8 cellular contexts compared by ENCODE assay signal in the genomic region with DNA sequence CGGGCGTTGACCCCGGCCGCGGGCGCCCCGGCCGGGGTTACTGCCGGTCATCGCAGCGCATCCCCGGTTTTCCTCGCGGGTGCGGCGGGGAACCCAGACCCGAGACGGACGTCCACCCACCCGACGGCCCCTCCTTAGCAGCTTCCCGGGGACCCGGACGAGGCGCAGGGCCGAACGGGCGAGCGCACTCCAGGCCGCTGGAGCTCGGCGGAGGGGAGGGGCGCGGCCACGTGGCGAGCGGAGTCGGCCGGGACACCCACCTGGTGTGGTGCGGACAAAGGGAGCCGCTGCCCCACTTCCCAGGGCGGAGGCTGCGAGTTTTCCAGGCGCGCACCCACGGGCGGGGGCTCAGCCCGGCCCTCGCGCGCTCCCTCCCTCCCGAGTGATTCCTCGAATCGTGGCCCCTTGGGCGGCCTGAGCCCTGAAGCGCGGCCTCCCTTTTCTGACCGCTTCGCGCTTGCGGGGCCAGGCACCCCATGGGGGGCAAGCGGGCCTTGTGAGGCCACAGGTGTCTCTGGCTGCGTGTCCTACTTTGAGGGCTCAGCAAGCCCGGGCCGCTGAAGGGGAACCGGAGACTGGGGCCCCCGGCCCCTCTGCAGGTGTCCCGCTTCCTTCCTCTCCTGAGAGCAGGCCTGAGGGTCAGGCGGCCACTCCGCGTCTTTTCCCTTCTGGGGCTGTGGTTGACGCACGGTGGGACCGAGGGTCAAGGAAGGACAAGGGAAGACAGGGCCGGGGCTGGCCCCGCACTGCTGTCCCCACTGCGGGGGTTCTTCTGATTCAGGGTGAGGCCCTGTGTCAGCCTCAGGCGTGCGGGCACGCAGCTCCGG. TPM values are rescaled to one million over a fixed set of nuclear protein-coding genes. Genes with fewer than 3 reads are reported as not detected.
A peak's percentile ranks its signal among the peaks of the same experiment; 100 is the strongest.
DNase-seq lines count a peak whose midpoint lies in the region; ATAC-seq and TF ChIP-seq lines count a peak whose summit lies in the region.

No MANE protein-coding gene starts in this region.

- peaks cover 52% of the 10 kb centered on the region for H3K79me2 ChIP-seq in DND-41 (ENCODE audit: insufficient read depth, low read length)

- H3K4me3 ChIP-seq in DND-41 (ENCODE audit: low read depth in 1 of 2, low read length in 2 of 2) (peak overlapping the region; percentile 62 to 72; a peak in 3 of 4 replicates), iPS-18c (ENCODE audit: insufficient read depth, low read depth, low read length) (peak overlapping the region; percentile 70)

- POLR2A ChIA-PET in activated naive CD8-positive, alpha-beta T cell treated with anti-CD3 and anti-CD28 coated beads, Interleukin-2, amount 10 ng/mL, durations not matched to agents 7 days and 5 days (lab: Charles Lee): interaction anchor here (0.6 to 1.9 kb wide), 14 partner anchors 19 to 586 kb away, joined by 3 to 12 read pairs (median 4); a partner anchor contains a TSS

- H3K36me3 ChIP-seq in DND-41 (ENCODE audit: insufficient read depth, low read length): peaks cover 32% of the 10 kb centered on the region

- H3K9me3 ChIP-seq in DND-41 (ENCODE audit: insufficient read depth, low read length, severe bottlenecking) (no peaks in the 10 kb centered on the region), iPS-18c (ENCODE audit: control insufficient read depth, insufficient read depth, low read length) (peaks cover 2% of the 10 kb centered on the region)

- peaks cover 31% of the 10 kb centered on the region for H4K20me1 ChIP-seq in DND-41 (ENCODE audit: insufficient read depth, low read length)

- H3K36me3 Mint-ChIP-seq in IgD-negative memory B cell: no peaks in the 10 kb centered on the region
- no peaks in the 10 kb centered on the region for H3K36me3 Mint-ChIP-seq in activated naive CD8-positive, alpha-beta T cell treated with anti-CD3 and anti-CD28 coated beads, Interleukin-2, amount 10 ng/mL, durations not matched to agents 7 days and 5 days

- ATAC-seq in DND-41 (ENCODE audit: insufficient read depth, low read depth) (peak; percentile 15), GM21447 (IDR thresholded peaks at IDR 0.05; ENCODE audit: unreplicated experiment) (peak; percentile 4)
- ATAC-seq in activated naive CD8-positive, alpha-beta T cell treated with anti-CD3 and anti-CD28 coated beads, Interleukin-2, amount 10 ng/mL, durations not matched to agents 7 days and 5 days (ENCODE audit: low read depth): peak; percentile 3
- peak; percentile 13 for ATAC-seq in stimulated activated naive CD8-positive, alpha-beta T cell treated with anti-CD3 and anti-CD28 coated beads, Interleukin-15, amount 100 ng/mL, for 72 hours

- H3K27ac Mint-ChIP-seq in IgD-negative memory B cell: peak overlapping the region; percentile 89 to 92 (median 89)
- peak overlapping the region; percentile 84 for H3K27ac Mint-ChIP-seq in activated naive CD8-positive, alpha-beta T cell treated with anti-CD3 and anti-CD28 coated beads, Interleukin-2, amount 10 ng/mL, durations not matched to agents 7 days and 5 days
- peak overlapping the region; percentile 80 to 96 for H3K27ac Mint-ChIP-seq in stimulated activated naive CD8-positive, alpha-beta T cell treated with anti-CD3 and anti-CD28 coated beads, Interleukin-15, amount 100 ng/mL, for 72 hours

- peak overlapping the region; percentile 69 for H2AFZ ChIP-seq in DND-41 (ENCODE audit: low read depth, low read length)

- H3K4me3 Mint-ChIP-seq in IgD-negative memory B cell: peak overlapping the region; percentile 81 to 94 (median 86)
- H3K4me3 Mint-ChIP-seq in activated naive CD8-positive, alpha-beta T cell treated with anti-CD3 and anti-CD28 coated beads, Interleukin-2, amount 10 ng/mL, durations not matched to agents 7 days and 5 days: peak overlapping the region; percentile 87
- H3K4me3 Mint-ChIP-seq in stimulated activated naive CD8-positive, alpha-beta T cell treated with anti-CD3 and anti-CD28 coated beads, Interleukin-15, amount 100 ng/mL, for 72 hours: peak overlapping the region; percentile 84 to 93

- peak overlapping the region; percentile 88 for H3K4me2 ChIP-seq in DND-41 (ENCODE audit: insufficient read depth, low read length)

- no peaks in the 10 kb centered on the region for H3K27me3 Mint-ChIP-seq in IgD-negative memory B cell
- H3K27me3 Mint-ChIP-seq in activated naive CD8-positive, alpha-beta T cell treated with anti-CD3 and anti-CD28 coated beads, Interleukin-2, amount 10 ng/mL, durations not matched to agents 7 days and 5 days: no peaks in the 10 kb centered on the region
- no peaks in the 10 kb centered on the region for H3K27me3 Mint-ChIP-seq in stimulated activated naive CD8-positive, alpha-beta T cell treated with anti-CD3 and anti-CD28 coated beads, Interleukin-15, amount 100 ng/mL, for 72 hours

- H3K27me3 ChIP-seq in DND-41 (ENCODE audit: insufficient read depth, low read length, poor library complexity): no peaks in the 10 kb centered on the region

- DNase-seq in DND-41: peak; percentile 42
- no peak for DNase-seq in activated naive CD8-positive, alpha-beta T cell treated with anti-CD3 and anti-CD28 coated beads, Interleukin-2, amount 10 ng/mL, durations not matched to agents 7 days and 5 days
- peak; percentile 28 to 40 for DNase-seq in stimulated activated naive CD8-positive, alpha-beta T cell treated with anti-CD3 and anti-CD28 coated beads, Interleukin-15, amount 100 ng/mL, for 72 hours
- DNase-seq in NCI-H2171 treated with DMSO at 0.1 percent for 48 hours (lab: John Stamatoyannopoulos, UW): no peak
- no peak for DNase-seq in occipital lobe (lab: John Stamatoyannopoulos, UW)

- peaks cover 2 to 5% (median 5%) of the 10 kb centered on the region in 3 donors for H3K4me1 Mint-ChIP-seq in IgD-negative memory B cell
- H3K4me1 Mint-ChIP-seq in activated naive CD8-positive, alpha-beta T cell treated with anti-CD3 and anti-CD28 coated beads, Interleukin-2, amount 10 ng/mL, durations not matched to agents 7 days and 5 days: peaks cover 5% of the 10 kb centered on the region
- H3K4me1 Mint-ChIP-seq in stimulated activated naive CD8-positive, alpha-beta T cell treated with anti-CD3 and anti-CD28 coated beads, Interleukin-15, amount 100 ng/mL, for 72 hours: peaks cover 60% of the 10 kb centered on the region

- H3K9me3 Mint-ChIP-seq in IgD-negative memory B cell: no peaks in the 10 kb centered on the region
- H3K9me3 Mint-ChIP-seq in activated naive CD8-positive, alpha-beta T cell treated with anti-CD3 and anti-CD28 coated beads, Interleukin-2, amount 10 ng/mL, durations not matched to agents 7 days and 5 days: no peaks in the 10 kb centered on the region
- H3K9me3 Mint-ChIP-seq in stimulated activated naive CD8-positive, alpha-beta T cell treated with anti-CD3 and anti-CD28 coated beads, Interleukin-15, amount 100 ng/mL, for 72 hours: no peaks in the 10 kb centered on the region

- TF ChIP-seq CTCF in DND-41 (IDR thresholded peaks at IDR 0.05; ENCODE audit: borderline replicate concordance, extremely low read depth, low read length, poor library complexity, severe bottlenecking): no peak

- peak overlapping the region; percentile 95 for H3K9ac ChIP-seq in DND-41 (ENCODE audit: low read depth, low read length)

- peak overlapping the region; percentile 98 for H3K27ac ChIP-seq in DND-41 (ENCODE audit: low read length)

- H3K4me1 ChIP-seq in DND-41 (ENCODE audit: insufficient read depth, low read length): peaks cover 48% of the 10 kb centered on the region

RNA-seq across cellular contexts. Expression of a gene that starts 1.1 kb away (rescaled TPM):
- 2.9 TPM for polyA plus RNA-seq in IgD-negative memory B cell
- total RNA-seq in activated naive CD8-positive, alpha-beta T cell treated with anti-CD3 and anti-CD28 coated beads, Interleukin-2, amount 10 ng/mL, durations not matched to agents 7 days and 5 days: 100 to 1,000 TPM; 154 to 163 TPM
- 84.1 TPM for total RNA-seq in occipital lobe

RNA-seq across cellular contexts. Expression of a gene that starts 33.5 kb away (rescaled TPM):
- polyA plus RNA-seq in IgD-negative memory B cell: 55.7 TPM
- total RNA-seq in activated naive CD8-positive, alpha-beta T cell treated with anti-CD3 and anti-CD28 coated beads, Interleukin-2, amount 10 ng/mL, durations not matched to agents 7 days and 5 days: 100 to 1,000 TPM; 126 to 130 TPM
- total RNA-seq in occipital lobe: 21.4 TPM

RNA-seq across cellular contexts. Expression of a gene that starts 47.5 kb away (rescaled TPM):
- polyA plus RNA-seq in IgD-negative memory B cell: 122 TPM
- total RNA-seq in activated naive CD8-positive, alpha-beta T cell treated with anti-CD3 and anti-CD28 coated beads, Interleukin-2, amount 10 ng/mL, durations not matched to agents 7 days and 5 days: 10 to 100 TPM; 76.0 to 79.8 TPM
- 64.4 TPM for total RNA-seq in occipital lobe

RNA-seq across cellular contexts. Expression of a gene that starts 47.5 kb away (rescaled TPM):
- 4.1 TPM for polyA plus RNA-seq in IgD-negative memory B cell
- 10 to 100 TPM; 28.7 to 28.8 TPM for total RNA-seq in activated naive CD8-positive, alpha-beta T cell treated with anti-CD3 and anti-CD28 coated beads, Interleukin-2, amount 10 ng/mL, durations not matched to agents 7 days and 5 days
- total RNA-seq in occipital lobe: 14.5 TPM

Comparison
In these comparisons a context has a peak if more than half of its experiments do, and no peak if none do; other contexts are left out.
1. DNase-seq: peak in DND-41 (single experiment) and stimulated activated naive CD8-positive, alpha-beta T cell treated with anti-CD3 and anti-CD28 coated beads, Interleukin-15, amount 100 ng/mL, for 72 hours (2 of 2); none in activated naive CD8-positive, alpha-beta T cell treated with anti-CD3 and anti-CD28 coated beads, Interleukin-2, amount 10 ng/mL, durations not matched to agents 7 days and 5 days (single experiment), NCI-H2171 treated with DMSO at 0.1 percent for 48 hours (single experiment) and occipital lobe (single experiment).
2. Peak in every context shown above with its lines, with median percentiles within 50 percentile points of each other: ATAC-seq, H3K27ac Mint-ChIP-seq and H3K4me3 Mint-ChIP-seq.